Comparison of ENCODE assay signal across 13 cellular contexts in the genomic region with DNA sequence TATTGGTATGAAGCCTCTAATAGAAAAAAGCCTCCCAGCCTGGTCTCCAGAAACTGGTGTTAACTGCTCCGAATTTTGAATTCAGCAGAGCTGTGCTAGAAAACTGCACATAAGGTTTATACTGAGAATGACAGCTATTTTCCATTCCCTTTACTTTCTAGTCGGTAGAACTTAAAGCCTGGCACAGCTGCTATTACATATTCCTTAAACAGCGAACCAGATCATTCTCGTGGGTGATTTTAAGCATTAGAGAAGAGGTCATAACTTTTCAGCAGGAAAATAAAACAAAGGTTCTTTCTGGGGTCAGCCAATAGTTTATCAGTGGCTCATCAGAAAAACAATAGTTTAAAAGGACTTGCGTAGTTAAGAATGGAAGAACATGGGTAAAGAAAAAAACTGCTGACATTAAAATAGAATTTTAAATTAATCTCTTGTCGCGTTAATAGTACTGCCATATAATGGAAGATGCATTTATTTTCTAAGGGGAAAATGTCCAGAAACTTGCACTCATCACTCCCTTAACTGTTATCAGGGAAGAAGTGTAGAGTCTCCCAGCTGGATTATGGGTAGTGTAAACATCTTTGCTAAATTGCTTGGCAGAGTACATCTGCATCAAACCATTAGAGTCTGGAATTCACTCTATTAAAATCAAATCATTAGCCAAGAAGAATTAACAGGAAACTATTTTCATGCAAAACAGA. TPM values are rescaled to one million over a fixed set of nuclear protein-coding genes. Genes with fewer than 3 reads are reported as not detected.
DNase-seq lines count a peak whose midpoint lies in the region; ATAC-seq and TF ChIP-seq lines count a peak whose summit lies in the region.
"Had no signal": no experiment of that assay in that cellular context is flagged by ENCODE, and none has a peak within 500 bp of the region (broad histone marks: within the 10 kb centered on the region; RNA-seq: fewer than 3 reads in every experiment).

No MANE protein-coding gene starts in this region.

- peaks cover 93% of the 10 kb centered on the region for H3K4me1 Mint-ChIP-seq in activated CD4-positive, alpha-beta T cell treated with anti-CD3 and anti-CD28 coated beads for 36 hours
- peaks cover 89% of the 10 kb centered on the region for H3K4me1 Mint-ChIP-seq in activated naive CD4-positive, alpha-beta T cell treated with anti-CD3 and anti-CD28 coated beads for 36 hours (ENCODE audit: low read depth)

- peaks cover 19% of the 10 kb centered on the region for H3K4me1 ChIP-seq in mesenchymal stem cell (ENCODE audit: control insufficient read depth, insufficient read depth, low read depth, low read length)
- peaks cover 8 to 100% (median 74%) of the 10 kb centered on the region in 4 donors for H3K4me1 ChIP-seq in tibial artery

- no peaks in the 10 kb centered on the region for H3K79me1 ChIP-seq in mesenchymal stem cell (replicated peaks; ENCODE audit: low read length, poor library complexity, severe bottlenecking)

- intact Hi-C loops in activated CD4-positive, alpha-beta T cell treated with anti-CD3 and anti-CD28 coated beads for 36 hours (cut with DNase I, micrococcal nuclease), result no loop called here
- intact Hi-C loops in tibial artery (cut with DNase I; ENCODE audit: low total_unique reads), result no loop called here
- intact Hi-C loops in activated naive CD4-positive, alpha-beta T cell treated with anti-CD3 and anti-CD28 coated beads for 36 hours (cut with micrococcal nuclease), result no loop called here

- H3K9me3 Mint-ChIP-seq in activated CD4-positive, alpha-beta T cell treated with anti-CD3 and anti-CD28 coated beads for 36 hours (ENCODE audit: low read depth), result no peaks in the 10 kb centered on the region
- H3K9me3 Mint-ChIP-seq in activated naive CD4-positive, alpha-beta T cell treated with anti-CD3 and anti-CD28 coated beads for 36 hours, result no peaks in the 10 kb centered on the region

- H3K27ac ChIP-seq in caudate nucleus (ENCODE audit: low read depth, low read length) (peak overlapping the region; percentile 7), mesenchymal stem cell (ENCODE audit: low read length, poor library complexity, severe bottlenecking) (no peak overlapping the region), tibial artery (peak overlapping the region; percentile 30 to 88)
- H3K27ac ChIP-seq: A549 had no signal

- no peak overlapping the region for H3K4me3 Mint-ChIP-seq in activated CD4-positive, alpha-beta T cell treated with anti-CD3 and anti-CD28 coated beads for 36 hours
- no peak overlapping the region for H3K4me3 Mint-ChIP-seq in activated naive CD4-positive, alpha-beta T cell treated with anti-CD3 and anti-CD28 coated beads for 36 hours

- H2BK15ac ChIP-seq in mesenchymal stem cell (ENCODE audit: low read depth, poor library complexity, severe bottlenecking), result no peak overlapping the region

- no peak overlapping the region for H2BK12ac ChIP-seq in mesenchymal stem cell (ENCODE audit: low read length in 2 of 2)

- H2BK5ac ChIP-seq in mesenchymal stem cell (ENCODE audit: low read depth, low read length, poor library complexity, severe bottlenecking), result no peak overlapping the region

- H3K4me3 ChIP-seq in mesenchymal stem cell (ENCODE audit: insufficient read depth in 1 of 2, low read depth in 1 of 2, low read length in 2 of 2) (peak overlapping the region in 1 of 2 experiments; percentile 48), tibial artery (no peak overlapping the region)
- H3K4me3 ChIP-seq: A549, testis had no signal

- POLR2A ChIA-PET in activated CD4-positive, alpha-beta T cell treated with anti-CD3 and anti-CD28 coated beads for 36 hours (lab: Charles Lee), result no interaction called here

- H3K18ac ChIP-seq in mesenchymal stem cell (ENCODE audit: low read depth in 1 of 2, low read length in 2 of 2), result no peak overlapping the region

- no peak overlapping the region for H3K4ac ChIP-seq in mesenchymal stem cell (ENCODE audit: low read depth in 1 of 2, low read length in 2 of 2)

- no peak overlapping the region for H4K91ac ChIP-seq in mesenchymal stem cell (ENCODE audit: low read length)

- H3K9ac ChIP-seq in mesenchymal stem cell (ENCODE audit: low read length), result peak overlapping the region; percentile 99

- no peak overlapping the region for H4K8ac ChIP-seq in mesenchymal stem cell (ENCODE audit: low read length)

- no peak overlapping the region for H3K27ac Mint-ChIP-seq in activated CD4-positive, alpha-beta T cell treated with anti-CD3 and anti-CD28 coated beads for 36 hours
- no peak overlapping the region for H3K27ac Mint-ChIP-seq in activated naive CD4-positive, alpha-beta T cell treated with anti-CD3 and anti-CD28 coated beads for 36 hours

- H3K27me3 ChIP-seq in mesenchymal stem cell (ENCODE audit: control insufficient read depth in 1 of 2, insufficient read depth in 1 of 2, low read length in 2 of 2), result no peaks in the 10 kb centered on the region
- no peaks in the 10 kb centered on the region for H3K27me3 ChIP-seq in tibial artery
- H3K27me3 ChIP-seq: testis had no signal

- TF ChIP-seq CTCF in tibial artery (IDR thresholded peaks at IDR 0.05), result no peak

- H3K4me2 ChIP-seq in mesenchymal stem cell (ENCODE audit: low read length, poor library complexity, severe bottlenecking), result no peak overlapping the region
- H3K4me2 ChIP-seq: A549 had no signal

- peaks cover 5% of the 10 kb centered on the region for H3K36me3 Mint-ChIP-seq in activated CD4-positive, alpha-beta T cell treated with anti-CD3 and anti-CD28 coated beads for 36 hours (ENCODE audit: low read depth)
- no peaks in the 10 kb centered on the region for H3K36me3 Mint-ChIP-seq in activated naive CD4-positive, alpha-beta T cell treated with anti-CD3 and anti-CD28 coated beads for 36 hours (ENCODE audit: low read depth)

- WGBS in mesenchymal stem cell, result 83% methylated on average over 4 of the region's 7 CpGs

- CTCF ChIA-PET in activated CD4-positive, alpha-beta T cell treated with anti-CD3 and anti-CD28 coated beads for 36 hours (lab: Charles Lee), result interaction anchor here (0.7 to 1.1 kb wide), 3 partner anchors 16 to 78 kb away, joined by 3 to 4 read pairs (median 3); no protein-coding TSS in a partner anchor
- CTCF ChIA-PET in activated naive CD4-positive, alpha-beta T cell treated with anti-CD3 and anti-CD28 coated beads for 36 hours (lab: Charles Lee), result interaction anchor here (0.6 kb wide), 2 partner anchors 74 to 88 kb away, joined by 3 read pairs; no protein-coding TSS in a partner anchor

- no peak overlapping the region for H3K23ac ChIP-seq in mesenchymal stem cell (ENCODE audit: low read length in 2 of 2)

- H2AFZ ChIP-seq in mesenchymal stem cell (ENCODE audit: low read depth, low read length), result no peak overlapping the region

- H3K9me3 ChIP-seq in mesenchymal stem cell (ENCODE audit: control insufficient read depth, low read length) (no peaks in the 10 kb centered on the region), tibial artery (no peaks in the 10 kb centered on the region)
- H3K9me3 ChIP-seq: A549, testis had no signal

- ATAC-seq in activated CD4-positive, alpha-beta T cell treated with anti-CD3 and anti-CD28 coated beads for 36 hours, result peak; percentile 47
- ATAC-seq in GM18502 (IDR thresholded peaks at IDR 0.05; ENCODE audit: poor library complexity, unreplicated experiment), result no peak
- ATAC-seq: A549 had no signal

- H3K36me3 ChIP-seq in mesenchymal stem cell (ENCODE audit: control insufficient read depth in 1 of 2, insufficient read depth in 2 of 2, low read depth in 1 of 2, low read length in 2 of 2) (peaks cover 2 to 8% of the 10 kb centered on the region in 2 experiments), tibial artery (no peaks in the 10 kb centered on the region)

- H2BK120ac ChIP-seq in mesenchymal stem cell (ENCODE audit: low read depth, low read length), result no peak overlapping the region

- no peak overlapping the region for H2AK5ac ChIP-seq in mesenchymal stem cell (ENCODE audit: low read length, severe bottlenecking)

- no peaks in the 10 kb centered on the region for H3K27me3 Mint-ChIP-seq in activated CD4-positive, alpha-beta T cell treated with anti-CD3 and anti-CD28 coated beads for 36 hours
- H3K27me3 Mint-ChIP-seq in activated naive CD4-positive, alpha-beta T cell treated with anti-CD3 and anti-CD28 coated beads for 36 hours (ENCODE audit: low read depth), result no peaks in the 10 kb centered on the region

- no peak for DNase-seq in activated CD4-positive, alpha-beta T cell treated with anti-CD3 and anti-CD28 coated beads for 36 hours
- DNase-seq in activated CD4-positive, alpha-beta T cell treated with anti-CD3 and anti-CD28 coated beads for 4 hours, result no peak
- no peak for DNase-seq in caudate nucleus (lab: John Stamatoyannopoulos, UW)
- DNase-seq in mesenchymal stem cell, result no peak
- no peak for DNase-seq in tibial artery
- DNase-seq in HT-29 (ENCODE audit: low spot score), result no peak
- no peak for DNase-seq in activated naive CD4-positive, alpha-beta T cell treated with anti-CD3 and anti-CD28 coated beads for 36 hours
- DNase-seq: activated naive CD4-positive, alpha-beta T cell; NCI-H446 treated with DMSO at 0.1 percent for 48 hours; T-helper 9 cell; testis had no signal

- no peak overlapping the region for H3K14ac ChIP-seq in mesenchymal stem cell (ENCODE audit: low read length in 2 of 2)

RNA-seq across cellular contexts. Expression of a gene that starts 7.9 kb away (rescaled TPM):
- 10 to 100 TPM; 24.4 to 24.9 TPM for total RNA-seq in activated CD4-positive, alpha-beta T cell treated with anti-CD3 and anti-CD28 coated beads for 36 hours
- 73.9 TPM for polyA plus RNA-seq in mesenchymal stem cell (2013, experiment 1 of 2)
- 71.8 TPM for polyA plus RNA-seq in mesenchymal stem cell (2013, experiment 2 of 2)
- total RNA-seq in HT-29 (2014; rRNA removed; shearing (Covaris generic)), result 25.1 and 28.4 TPM in 2 replicates
- 1 to 10 TPM; 6.3 to 7.7 TPM for total RNA-seq in activated naive CD4-positive, alpha-beta T cell treated with anti-CD3 and anti-CD28 coated beads for 36 hours
